1 cellular context compared by ENCODE assay signal in genomic region chr10:123742751-123743440, GRCh38.
TF ChIP-seq lines count a peak whose summit lies in the region.

No MANE protein-coding gene starts in this region.

TF ChIP-seq in SK-N-SH, 30 proteins besides CTCF, POLR2A, EP300 and RAD21 (continued from another document):
- TF ChIP-seq ZBTB33 (IDR thresholded peaks at IDR 0.05; ENCODE audit: borderline replicate concordance, low read depth): no peak
